Comparison of ENCODE assay signal across 15 cellular contexts in genomic region chr17:82932146-82933005, GRCh38.
DNase-seq lines count a peak whose midpoint lies in the region; ATAC-seq and TF ChIP-seq lines count a peak whose summit lies in the region.
"Had no signal": no experiment of that assay in that cellular context is flagged by ENCODE, and none has a peak within 500 bp of the region (broad histone marks: within the 10 kb centered on the region; RNA-seq: fewer than 3 reads in every experiment).

No MANE protein-coding gene starts in this region.

- H3K4me1 ChIP-seq in adipocyte (ENCODE audit: control insufficient read depth, insufficient read depth, low read length): peaks cover 16% of the 10 kb centered on the region
- H3K4me1 ChIP-seq: A549 had no signal

- peaks cover 81% of the 10 kb centered on the region for H3K36me3 Mint-ChIP-seq in stimulated activated effector memory CD8-positive, alpha-beta T cell treated with anti-CD3 and anti-CD28 coated beads, Interleukin-12 subunit alpha, Interleukin-12 subunit beta, amount 100 ng/mL, for 72 hours
- peaks cover 33% of the 10 kb centered on the region for H3K36me3 Mint-ChIP-seq in activated CD4-positive, alpha-beta T cell treated with anti-CD3 and anti-CD28 coated beads, Interleukin-2, amount 10 ng/mL, durations not matched to agents 7 days and 5 days (ENCODE audit: low read depth)

- CTCF ChIA-PET in activated CD4-positive, alpha-beta T cell treated with anti-CD3 and anti-CD28 coated beads, Interleukin-2, amount 10 ng/mL, durations not matched to agents 7 days and 5 days (lab: Charles Lee): no interaction called here

- no peaks in the 10 kb centered on the region for H3K27me3 ChIP-seq in adipocyte (replicated peaks; ENCODE audit: control insufficient read depth, insufficient read depth, low read length)

- no peak overlapping the region for H3K4me3 Mint-ChIP-seq in stimulated activated effector memory CD8-positive, alpha-beta T cell treated with anti-CD3 and anti-CD28 coated beads, Interleukin-12 subunit alpha, Interleukin-12 subunit beta, amount 100 ng/mL, for 72 hours
- no peak overlapping the region for H3K4me3 Mint-ChIP-seq in activated CD4-positive, alpha-beta T cell treated with anti-CD3 and anti-CD28 coated beads, Interleukin-2, amount 10 ng/mL, durations not matched to agents 7 days and 5 days
- H3K4me3 Mint-ChIP-seq: activated naive CD8-positive, alpha-beta T cell had no signal

- no peaks in the 10 kb centered on the region for H3K27me3 Mint-ChIP-seq in activated CD4-positive, alpha-beta T cell treated with anti-CD3 and anti-CD28 coated beads, Interleukin-2, amount 10 ng/mL, durations not matched to agents 7 days and 5 days
- H3K27me3 Mint-ChIP-seq: activated naive CD8-positive, alpha-beta T cell had no signal

- POLR2A ChIA-PET in activated CD4-positive, alpha-beta T cell treated with anti-CD3 and anti-CD28 coated beads, Interleukin-2, amount 10 ng/mL, durations not matched to agents 7 days and 5 days (lab: Charles Lee): no interaction called here

- TF ChIP-seq CTCF in fibroblast of villous mesenchyme (IDR thresholded peaks at IDR 0.05; ENCODE audit: insufficient read depth, low read depth, low read length): no peak

- H3K27ac Mint-ChIP-seq in stimulated activated effector memory CD8-positive, alpha-beta T cell treated with anti-CD3 and anti-CD28 coated beads, Interleukin-12 subunit alpha, Interleukin-12 subunit beta, amount 100 ng/mL, for 72 hours: peak overlapping the region; percentile 29
- no peak overlapping the region for H3K27ac Mint-ChIP-seq in activated CD4-positive, alpha-beta T cell treated with anti-CD3 and anti-CD28 coated beads, Interleukin-2, amount 10 ng/mL, durations not matched to agents 7 days and 5 days
- H3K27ac Mint-ChIP-seq: activated naive CD8-positive, alpha-beta T cell had no signal

- no peaks in the 10 kb centered on the region for H3K9me3 Mint-ChIP-seq in stimulated activated effector memory CD8-positive, alpha-beta T cell treated with anti-CD3 and anti-CD28 coated beads, Interleukin-12 subunit alpha, Interleukin-12 subunit beta, amount 100 ng/mL, for 72 hours
- H3K9me3 Mint-ChIP-seq in activated CD4-positive, alpha-beta T cell treated with anti-CD3 and anti-CD28 coated beads, Interleukin-2, amount 10 ng/mL, durations not matched to agents 7 days and 5 days: no peaks in the 10 kb centered on the region

- no peak for ATAC-seq in stimulated activated effector memory CD8-positive, alpha-beta T cell treated with anti-CD3 and anti-CD28 coated beads, Interleukin-12 subunit alpha, Interleukin-12 subunit beta, amount 100 ng/mL, for 72 hours
- no peak for ATAC-seq in GM18858 (IDR thresholded peaks at IDR 0.05; ENCODE audit: unreplicated experiment)
- ATAC-seq: A549 had no signal

- peaks cover 36% of the 10 kb centered on the region for H3K36me3 ChIP-seq in adipocyte (ENCODE audit: control insufficient read depth, insufficient read depth, low read length, severe bottlenecking)

- peak overlapping the region; percentile 44 for H3K9ac ChIP-seq in adipocyte (ENCODE audit: low read length)

- H3K9me3 ChIP-seq in adipocyte (ENCODE audit: control insufficient read depth, low read length): no peaks in the 10 kb centered on the region
- H3K9me3 ChIP-seq: A549 had no signal

- H3K4me3 ChIP-seq in adipocyte (ENCODE audit: low read length) (peak overlapping the region; percentile 38), fibroblast of villous mesenchyme (ENCODE audit: low read depth, low read length) (no peak overlapping the region)
- H3K4me3 ChIP-seq: A549 had no signal

- peak; percentile 8 for DNase-seq in activated CD8-positive, alpha-beta memory T cell treated with anti-CD3 and anti-CD28 coated beads, Interleukin-2, amount 50 U/mL, for 4 hours
- DNase-seq in activated CD8-positive, alpha-beta memory T cell treated with anti-CD3 and anti-CD28 coated beads, Interleukin-2, amount 50 U/mL, for 48 hours: no peak
- peak; percentile 50 for DNase-seq in adipocyte (ENCODE audit: low read depth)
- DNase-seq in fibroblast of villous mesenchyme (ENCODE audit: low read depth): peak; percentile 25
- no peak for DNase-seq in stimulated activated effector memory CD8-positive, alpha-beta T cell treated with anti-CD3 and anti-CD28 coated beads, Interleukin-12 subunit alpha, Interleukin-12 subunit beta, amount 100 ng/mL, for 72 hours (ENCODE audit: low spot score in 2 of 2)
- no peak for DNase-seq in activated CD4-positive, alpha-beta T cell treated with anti-CD3 and anti-CD28 coated beads, Interleukin-2, amount 10 ng/mL, durations not matched to agents 7 days and 5 days
- DNase-seq in stimulated activated naive CD4-positive, alpha-beta T cell (lab: John Stamatoyannopoulos, UW): no peak
- DNase-seq: activated CD4-positive, alpha-beta T cell treated with anti-CD3 and anti-CD28 coated beads for 1 hour; NCI-H510A; SIG-M5; stimulated activated CD4-positive, alpha-beta T cell treated with anti-CD3 and anti-CD28 coated beads, Interleukin-2, amount 100 ng/mL, for 24 hours; stimulated activated naive CD4-positive, alpha-beta T cell treated with Interleukin-2 at 50 U/mL for 16 hours had no signal

- no peaks in the 10 kb centered on the region for H3K4me1 Mint-ChIP-seq in stimulated activated effector memory CD8-positive, alpha-beta T cell treated with anti-CD3 and anti-CD28 coated beads, Interleukin-12 subunit alpha, Interleukin-12 subunit beta, amount 100 ng/mL, for 72 hours
- no peaks in the 10 kb centered on the region for H3K4me1 Mint-ChIP-seq in activated CD4-positive, alpha-beta T cell treated with anti-CD3 and anti-CD28 coated beads, Interleukin-2, amount 10 ng/mL, durations not matched to agents 7 days and 5 days

Comparison
In these comparisons a context has a peak if more than half of its experiments do, and no peak if none do; other contexts are left out.
1. DNase-seq: peak in activated CD8-positive, alpha-beta memory T cell treated with anti-CD3 and anti-CD28 coated beads, Interleukin-2, amount 50 U/mL, for 4 hours (single experiment), adipocyte (single experiment) and fibroblast of villous mesenchyme (single experiment); none in activated CD8-positive, alpha-beta memory T cell treated with anti-CD3 and anti-CD28 coated beads, Interleukin-2, amount 50 U/mL, for 48 hours (single experiment), stimulated activated effector memory CD8-positive, alpha-beta T cell treated with anti-CD3 and anti-CD28 coated beads, Interleukin-12 subunit alpha, Interleukin-12 subunit beta, amount 100 ng/mL, for 72 hours (0 of 2), activated CD4-positive, alpha-beta T cell treated with anti-CD3 and anti-CD28 coated beads, Interleukin-2, amount 10 ng/mL, durations not matched to agents 7 days and 5 days (single experiment) and stimulated activated naive CD4-positive, alpha-beta T cell (0 of 6).